24 cellular contexts compared by ENCODE assay signal in the genomic region with DNA sequence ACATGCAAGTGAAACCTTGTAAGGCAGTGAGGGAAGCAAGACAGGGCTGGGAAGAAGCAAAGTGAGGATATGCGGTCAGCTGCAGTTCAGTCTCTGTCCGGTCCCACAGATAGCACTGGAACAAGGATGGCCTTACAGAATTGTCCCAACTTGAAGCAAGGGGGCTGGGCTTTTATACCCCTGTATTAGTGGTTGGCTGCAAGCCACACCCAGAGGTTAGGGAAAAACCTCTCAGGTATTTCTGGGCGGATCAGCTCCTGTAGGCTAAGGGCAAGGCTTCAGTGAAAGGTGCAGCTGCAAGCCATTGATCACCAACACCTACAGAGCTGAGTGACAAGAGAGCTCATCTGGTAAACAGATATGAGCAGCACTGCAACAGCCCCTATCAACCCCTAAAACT.
"Had no signal": no experiment of that assay in that cellular context is flagged by ENCODE, and none has a peak within 500 bp of the region (broad histone marks: within the 10 kb centered on the region; RNA-seq: fewer than 3 reads in every experiment).

No MANE protein-coding gene starts in this region.

- H3K4me1 Mint-ChIP-seq: central memory CD8-positive, alpha-beta T cell had no signal

- FAIRE-seq: islet of Langerhans had no signal

- H3K27me3 ChIP-seq: brain microvascular endothelial cell, colonic mucosa, right atrium auricular region, tibial artery had no signal

- H3K4me3 Mint-ChIP-seq: central memory CD8-positive, alpha-beta T cell had no signal

- H3K27ac Mint-ChIP-seq: progenitor cell of endocrine pancreas had no signal

- H3K4me1 ChIP-seq: colonic mucosa had no signal

- H3K36me3 ChIP-seq: brain microvascular endothelial cell, colonic mucosa, lower lobe of right lung, right atrium auricular region, tibial artery had no signal

- ATAC-seq: left colon, lower lobe of right lung had no signal

- DNase-seq: activated CD8-positive, alpha-beta memory T cell treated with anti-CD3 and anti-CD28 coated beads for 24 hours; activated CD8-positive, alpha-beta memory T cell treated with anti-CD3 and anti-CD28 coated beads, Interleukin-2, amount 50 U/mL, for 48 hours; activated effector memory CD4-positive, alpha-beta T cell treated with Interleukin-2 at 50 U/mL for 16 hours; activated naive CD4-positive, alpha-beta T cell treated with anti-CD3 and anti-CD28 coated beads, Interleukin-2, amount 50 U/mL, for 16 hours; activated T-cell treated with anti-CD3 and anti-CD28 coated beads, Interleukin-2, amount 50 U/mL, for 48 hours; aorta; brain microvascular endothelial cell; colonic mucosa; left colon; lower lobe of right lung; midbrain; occipital lobe; stimulated activated CD4-positive, alpha-beta T cell treated with anti-CD3 and anti-CD28 coated beads, Interleukin-12 subunit alpha, Interleukin-12 subunit beta, amount 100 ng/mL, for 4 hours; stimulated activated CD4-positive, alpha-beta T cell treated with anti-CD3 and anti-CD28 coated beads, Interleukin-1b, Interleukin-23, amount 100 ng/mL, for 48 hours; stimulated activated CD8-positive, alpha-beta memory T cell treated with anti-CD3 and anti-CD28 coated beads, Interleukin-4, amount 100 ng/mL, for 48 hours; stimulated activated naive CD4-positive, alpha-beta T cell treated with Interleukin-2 at 50 U/mL for 16 hours; substantia nigra; T-helper 1 cell; T-helper 9 cell; tibial artery had no signal

- H3K9me3 Mint-ChIP-seq: central memory CD8-positive, alpha-beta T cell had no signal

- H3K27ac ChIP-seq: brain microvascular endothelial cell, colonic mucosa had no signal

- H3K27me3 Mint-ChIP-seq: central memory CD8-positive, alpha-beta T cell had no signal

- H3K4me3 ChIP-seq: colonic mucosa, lower lobe of right lung, right atrium auricular region, tibial artery had no signal

- H3K9me3 ChIP-seq: colonic mucosa, lower lobe of right lung, tibial artery had no signal
